ENCODE assay signal across 1 cellular context in genomic region chr5:57692582-57693487, GRCh38.
A peak's percentile ranks its signal among the peaks of the same experiment; 100 is the strongest.
TF ChIP-seq lines count a peak whose summit lies in the region.

No MANE protein-coding gene starts in this region.

TF ChIP-seq in HepG2, 621 proteins besides CTCF, POLR2A, EP300 and RAD21 (continued from another document and continues in another):
- TF ChIP-seq ZBTB20 (CRISPR knock-in tag; IDR thresholded peaks at IDR 0.05; ENCODE audit: borderline replicate concordance, low read depth) (no peak), SNAPC4 (CRISPR knock-in tag; IDR thresholded peaks at IDR 0.05) (no peak), SYNCRIP (IDR thresholded peaks at IDR 0.05; ENCODE audit: insufficient read depth, low read depth, low read length) (no peak), ZNF260 (CRISPR knock-in tag; IDR thresholded peaks at IDR 0.05; ENCODE audit: borderline replicate concordance, low read depth) (no peak), ZBTB39 (CRISPR knock-in tag; IDR thresholded peaks at IDR 0.05) (no peak), ARNT2 (CRISPR knock-in tag; IDR thresholded peaks at IDR 0.05; ENCODE audit: low read depth) (no peak), ZNF792 (CRISPR knock-in tag; IDR thresholded peaks at IDR 0.05) (no peak), ZMYM4 (CRISPR knock-in tag; IDR thresholded peaks at IDR 0.05) (peak; percentile 83), ZSCAN25 (CRISPR knock-in tag; IDR thresholded peaks at IDR 0.05) (no peak), RCOR2 (CRISPR knock-in tag; IDR thresholded peaks at IDR 0.05) (peak; percentile 43; the same call in 1 of the 2 replicates), ZNF367 (CRISPR knock-in tag; IDR thresholded peaks at IDR 0.05; ENCODE audit: borderline replicate concordance) (no peak), TEAD3 (CRISPR knock-in tag; optimal IDR thresholded peaks at IDR 0.05; ENCODE audit: borderline replicate concordance) (peak; percentile 89), ESRRA (CRISPR knock-in tag; IDR thresholded peaks at IDR 0.05; ENCODE audit: low read depth) (no peak), PRDM4 (CRISPR knock-in tag; IDR thresholded peaks at IDR 0.05; ENCODE audit: borderline replicate concordance) (no peak), SOX6 (IDR thresholded peaks at IDR 0.05) (no peak), SOX6 (CRISPR knock-in tag; IDR thresholded peaks at IDR 0.05) (peak; percentile 50), ZNF160 (CRISPR knock-in tag; IDR thresholded peaks at IDR 0.05) (no peak), ZNF460 (CRISPR knock-in tag; IDR thresholded peaks at IDR 0.05; ENCODE audit: borderline replicate concordance) (no peak), SCMH1 (CRISPR knock-in tag; IDR thresholded peaks at IDR 0.05; ENCODE audit: borderline replicate concordance) (no peak), ZNF652 (CRISPR knock-in tag; IDR thresholded peaks at IDR 0.05; ENCODE audit: borderline replicate concordance, low read depth) (no peak), NFKBIZ (CRISPR knock-in tag; IDR thresholded peaks at IDR 0.05) (0 out of 2 replicates have a peak, but pooled peaks have one; percentile 48), MTF2 (CRISPR knock-in tag; IDR thresholded peaks at IDR 0.05; ENCODE audit: borderline replicate concordance) (no peak), FOXK2 (IDR thresholded peaks at IDR 0.05) (no peak), ATF1 (CRISPR knock-in tag; IDR thresholded peaks at IDR 0.05) (no peak), ZNF720 (CRISPR knock-in tag; IDR thresholded peaks at IDR 0.05) (no peak), CENPT (CRISPR knock-in tag; IDR thresholded peaks at IDR 0.05; ENCODE audit: low read depth) (no peak), ZSCAN29 (CRISPR knock-in tag; conservative IDR thresholded peaks at IDR 0.05) (0 out of 2 replicates have a peak, but pooled peaks have one; percentile 31), BCLAF1 (IDR thresholded peaks at IDR 0.05) (no peak), PLSCR1 (CRISPR knock-in tag; IDR thresholded peaks at IDR 0.05; ENCODE audit: borderline replicate concordance) (no peak), CEBPB (IDR thresholded peaks at IDR 0.05; ENCODE audit: borderline replicate concordance, low read depth, low read length) (peak; percentile 49; the same call in 1 of the 2 replicates), GATAD1 (CRISPR knock-in tag; IDR thresholded peaks at IDR 0.05) (no peak), ZBTB21 (CRISPR knock-in tag; IDR thresholded peaks at IDR 0.05) (no peak), ZNF644 (CRISPR knock-in tag; IDR thresholded peaks at IDR 0.05; ENCODE audit: low read depth) (peak; percentile 100), ZNF335 (CRISPR knock-in tag; IDR thresholded peaks at IDR 0.05) (0 out of 2 replicates have a peak, but pooled peaks have one; percentile 18), ZNF841 (CRISPR knock-in tag; IDR thresholded peaks at IDR 0.05; ENCODE audit: borderline replicate concordance) (no peak), ZNF282 (IDR thresholded peaks at IDR 0.05; ENCODE audit: partially characterized antibody) (no peak), KLF15 (CRISPR knock-in tag; IDR thresholded peaks at IDR 0.05; ENCODE audit: borderline replicate concordance) (no peak), NFIB (CRISPR knock-in tag; IDR thresholded peaks at IDR 0.05; ENCODE audit: borderline replicate concordance) (no peak), ZBTB33 (CRISPR knock-in tag; IDR thresholded peaks at IDR 0.05) (0 out of 2 replicates have a peak, but pooled peaks have one; percentile 12), JUND (CRISPR knock-in tag; IDR thresholded peaks at IDR 0.05) (peak; percentile 99), SRF (IDR thresholded peaks at IDR 0.05; ENCODE audit: low read depth, low read length) (no peak), HHEX (CRISPR knock-in tag; IDR thresholded peaks at IDR 0.05) (no peak), BRF2 (CRISPR knock-in tag; IDR thresholded peaks at IDR 0.05) (no peak), ATRX (CRISPR knock-in tag; IDR thresholded peaks at IDR 0.05; ENCODE audit: borderline replicate concordance) (no peak), ZMYM2 (CRISPR knock-in tag; IDR thresholded peaks at IDR 0.05) (peak; percentile 52; the same call in 1 of the 2 replicates), ATM (IDR thresholded peaks at IDR 0.05; ENCODE audit: borderline replicate concordance) (no peak), HOXA5 (CRISPR knock-in tag; IDR thresholded peaks at IDR 0.05) (0 out of 2 replicates have a peak, but pooled peaks have one; percentile 30), NFE2L2 (IDR thresholded peaks at IDR 0.05; ENCODE audit: low read length) (no peak), GLI4 (CRISPR knock-in tag; IDR thresholded peaks at IDR 0.05; ENCODE audit: borderline replicate concordance) (no peak), MAFK (conservative IDR thresholded peaks at IDR 0.05 in 1 of 2, IDR thresholded peaks at IDR 0.05 in 1 of 2; ENCODE audit: low read length in 2 of 2) (peak; percentile 92 to 93), NFE2 (CRISPR knock-in tag; IDR thresholded peaks at IDR 0.05) (no peak), ZKSCAN8 (CRISPR knock-in tag; IDR thresholded peaks at IDR 0.05; ENCODE audit: borderline replicate concordance) (peak; percentile 39; the same call in 1 of the 2 replicates), ZNF33B (CRISPR knock-in tag; IDR thresholded peaks at IDR 0.05) (no peak), SMYD3 (CRISPR knock-in tag; IDR thresholded peaks at IDR 0.05) (no peak), SALL1 (CRISPR knock-in tag; IDR thresholded peaks at IDR 0.05) (peak; percentile 77), HDAC2 (CRISPR knock-in tag; IDR thresholded peaks at IDR 0.05) (peak; percentile 62; the same call in 1 of the 2 replicates), ZKSCAN1 (IDR thresholded peaks at IDR 0.05; ENCODE audit: low read length) (peak; percentile 57; the same call in 1 of the 2 replicates), KAT8 (CRISPR knock-in tag; IDR thresholded peaks at IDR 0.05) (peak; percentile 36; the same call in 1 of the 2 replicates), IKZF1 (IDR thresholded peaks at IDR 0.05) (no peak), HMG20B (CRISPR knock-in tag; conservative IDR thresholded peaks at IDR 0.05) (no peak), SKI (IDR thresholded peaks at IDR 0.05; ENCODE audit: partially characterized antibody) (peak; percentile 60)
